Comparison of ENCODE assay signal across 5 cellular contexts in the genomic region with DNA sequence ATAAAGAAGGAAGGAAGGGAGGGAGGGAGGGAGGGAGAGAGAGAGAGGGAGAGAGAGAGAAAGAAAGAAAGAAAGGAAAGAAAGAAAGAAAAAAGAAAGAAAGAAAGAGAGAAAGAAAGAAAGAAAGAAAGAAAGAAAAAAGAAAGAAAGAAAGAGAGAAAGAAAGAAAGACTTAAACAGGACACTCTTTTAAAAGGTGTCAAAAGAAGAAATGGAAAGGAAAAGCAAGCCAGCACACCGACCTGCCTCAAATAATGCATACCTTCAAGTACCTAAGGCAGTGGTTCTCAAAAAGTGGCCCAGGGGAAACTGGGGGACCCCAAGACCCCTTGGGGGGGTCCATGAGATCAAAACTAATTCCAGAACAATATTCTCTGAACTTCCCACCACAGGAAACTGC. TPM values are rescaled to one million over a fixed set of nuclear protein-coding genes. Genes with fewer than 3 reads are reported as not detected.
"Had no signal": no experiment of that assay in that cellular context is flagged by ENCODE, and none has a peak within 500 bp of the region (broad histone marks: within the 10 kb centered on the region; RNA-seq: fewer than 3 reads in every experiment).

No MANE protein-coding gene starts in this region.

RNA-seq across cellular contexts. Expression of gene PGLYRP4, which starts 1.9 kb away (rescaled TPM):
- total RNA-seq: HT-29, NCI-H460, OCI-LY7, PC-3, SK-MEL-5 had no signal

RNA-seq across cellular contexts. Expression of gene S100A9, which starts 7.1 kb away (rescaled TPM):
- total RNA-seq: OCI-LY7, SK-MEL-5 had no signal

RNA-seq across cellular contexts. Expression of gene S100A12, which starts 24.9 kb away (rescaled TPM):
- total RNA-seq: HT-29, NCI-H460, OCI-LY7, PC-3, SK-MEL-5 had no signal

RNA-seq across cellular contexts. Expression of gene PGLYRP3, which starts 37.8 kb away (rescaled TPM):
- total RNA-seq: HT-29, NCI-H460, OCI-LY7, PC-3, SK-MEL-5 had no signal

RNA-seq across cellular contexts. Expression of gene S100A8, which starts 40.3 kb away (rescaled TPM):
- total RNA-seq: HT-29, NCI-H460, OCI-LY7, SK-MEL-5 had no signal
